In genomic region chr7:113142385-113143119, GRCh38 we compare ENCODE assay signal across 1 cellular context.
TF ChIP-seq lines count a peak whose summit lies in the region.

No MANE protein-coding gene starts in this region.

TF ChIP-seq in HepG2, 621 proteins besides CTCF, POLR2A, EP300 and RAD21 (continued from another document):
- no peak for TF ChIP-seq PLRG1 (conservative IDR thresholded peaks at IDR 0.05)
- no peak for TF ChIP-seq ZNF615 (CRISPR knock-in tag; IDR thresholded peaks at IDR 0.05; ENCODE audit: borderline replicate concordance)
- no peak for TF ChIP-seq ZMAT3 (CRISPR knock-in tag; conservative IDR thresholded peaks at IDR 0.05)
- no peak for TF ChIP-seq HDAC2 (CRISPR knock-in tag; IDR thresholded peaks at IDR 0.05)
- TF ChIP-seq TRAFD1 (CRISPR knock-in tag; IDR thresholded peaks at IDR 0.05; ENCODE audit: borderline replicate concordance), result no peak
